1 cellular context compared by ENCODE assay signal in the genomic region with DNA sequence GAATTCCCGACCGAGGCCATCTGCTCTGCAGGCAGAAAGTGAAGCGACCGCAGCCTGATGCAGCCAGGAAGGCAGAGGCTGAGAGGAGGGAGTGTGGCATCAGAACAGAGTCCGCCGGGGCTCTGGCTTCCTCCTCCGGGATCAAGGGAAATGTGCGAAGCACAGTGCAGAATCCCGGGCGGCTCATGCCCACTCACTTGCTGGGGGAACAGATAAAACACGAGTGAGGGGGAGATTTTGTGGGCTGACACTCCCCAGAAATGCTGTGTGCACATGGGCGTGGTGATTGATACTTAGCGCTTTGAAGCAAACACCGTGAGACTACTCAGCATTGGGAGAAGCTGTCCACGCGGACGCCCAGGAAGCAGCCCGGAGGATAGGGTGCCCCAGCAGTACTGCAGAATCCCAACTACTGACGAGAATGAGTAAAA.
TF ChIP-seq lines count a peak whose summit lies in the region.

No MANE protein-coding gene starts in this region.

TF ChIP-seq in SK-N-SH treated with all-trans-retinoic acid at 6 μM for 48 hours, 23 proteins besides CTCF, POLR2A, EP300 and RAD21 (continued from another document):
- TF ChIP-seq, protein P1, sequence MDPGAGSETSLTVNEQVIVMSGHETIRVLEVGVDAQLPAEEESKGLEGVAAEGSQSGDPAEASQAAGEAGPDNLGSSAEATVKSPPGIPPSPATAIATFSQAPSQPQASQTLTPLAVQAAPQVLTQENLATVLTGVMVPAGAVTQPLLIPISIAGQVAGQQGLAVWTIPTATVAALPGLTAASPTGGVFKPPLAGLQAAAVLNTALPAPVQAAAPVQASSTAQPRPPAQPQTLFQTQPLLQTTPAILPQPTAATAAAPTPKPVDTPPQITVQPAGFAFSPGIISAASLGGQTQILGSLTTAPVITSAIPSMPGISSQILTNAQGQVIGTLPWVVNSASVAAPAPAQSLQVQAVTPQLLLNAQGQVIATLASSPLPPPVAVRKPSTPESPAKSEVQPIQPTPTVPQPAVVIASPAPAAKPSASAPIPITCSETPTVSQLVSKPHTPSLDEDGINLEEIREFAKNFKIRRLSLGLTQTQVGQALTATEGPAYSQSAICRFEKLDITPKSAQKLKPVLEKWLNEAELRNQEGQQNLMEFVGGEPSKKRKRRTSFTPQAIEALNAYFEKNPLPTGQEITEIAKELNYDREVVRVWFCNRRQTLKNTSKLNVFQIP (CRISPR knock-in tag; IDR thresholded peaks at IDR 0.05; ENCODE audit: borderline replicate concordance, low read depth) = no peak
- TF ChIP-seq ESRRG (CRISPR knock-in tag; IDR thresholded peaks at IDR 0.05) (no peak), RARB (CRISPR knock-in tag; IDR thresholded peaks at IDR 0.05) (no peak)
